ENCODE assay signal across 22 cellular contexts in the genomic region with DNA sequence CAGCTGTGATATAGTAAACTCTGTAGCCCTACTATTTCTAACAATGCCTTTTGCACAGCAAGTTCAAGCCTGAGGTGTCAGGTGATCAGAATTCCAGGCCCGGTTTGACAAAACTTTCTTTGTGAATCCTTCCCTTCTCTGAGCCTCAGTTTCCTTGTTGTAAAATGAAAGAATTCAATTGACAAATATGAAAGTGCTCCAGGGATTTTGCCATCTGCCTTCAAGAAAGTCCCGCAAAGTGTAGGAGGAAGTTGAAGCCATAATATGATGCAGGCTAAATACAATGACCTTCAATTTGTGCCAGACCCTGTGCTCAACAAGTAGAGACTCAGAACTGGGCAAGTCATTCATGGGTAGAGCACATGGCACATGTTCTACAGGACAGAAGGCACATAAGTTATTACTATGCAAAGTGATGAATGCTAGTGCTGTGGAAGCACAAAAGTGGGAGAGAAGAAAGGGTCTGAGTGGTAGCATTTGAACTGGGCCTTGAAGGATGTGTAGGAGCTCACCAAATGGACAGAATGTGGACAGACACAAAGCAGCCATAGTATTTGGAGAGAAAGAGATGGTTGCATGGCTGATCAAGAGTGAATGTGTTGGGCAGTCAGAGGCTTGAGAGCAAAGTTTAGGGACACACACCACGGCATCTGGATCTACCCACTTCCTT. TPM values are rescaled to one million over a fixed set of nuclear protein-coding genes. Genes with fewer than 3 reads are reported as not detected.
DNase-seq lines count a peak whose midpoint lies in the region; ATAC-seq and TF ChIP-seq lines count a peak whose summit lies in the region.
"Had no signal": no experiment of that assay in that cellular context is flagged by ENCODE, and none has a peak within 500 bp of the region (broad histone marks: within the 10 kb centered on the region; RNA-seq: fewer than 3 reads in every experiment).

No MANE protein-coding gene starts in this region.

- POLR2A ChIA-PET in HCT116 (lab: Charles Lee): no interaction called here

- H3K4me1 Mint-ChIP-seq in activated CD8-positive, alpha-beta memory T cell treated with anti-CD3 and anti-CD28 coated beads, Interleukin-2, amount 10 ng/mL, durations not matched to agents 7 days and 5 days: peaks cover 15% of the 10 kb centered on the region
- peaks cover 43% of the 10 kb centered on the region for H3K4me1 Mint-ChIP-seq in activated naive CD8-positive, alpha-beta T cell treated with anti-CD3 and anti-CD28 coated beads, Interleukin-2, amount 50 U/mL, for 24 hours
- H3K4me1 Mint-ChIP-seq in stimulated activated memory B cell treated with anti-CD40 and anti-IgM and Interleukin-4, amounts not matched to agents 10 μg/mL and 1 μg/mL and 100 μg/mL, for 72 hours: peaks cover 78% of the 10 kb centered on the region

- H3K27me3 Mint-ChIP-seq in activated CD8-positive, alpha-beta memory T cell treated with anti-CD3 and anti-CD28 coated beads, Interleukin-2, amount 10 ng/mL, durations not matched to agents 7 days and 5 days: no peaks in the 10 kb centered on the region
- no peaks in the 10 kb centered on the region for H3K27me3 Mint-ChIP-seq in activated naive CD8-positive, alpha-beta T cell treated with anti-CD3 and anti-CD28 coated beads, Interleukin-2, amount 50 U/mL, for 24 hours
- no peaks in the 10 kb centered on the region for H3K27me3 Mint-ChIP-seq in stimulated activated memory B cell treated with anti-CD40 and anti-IgM and Interleukin-4, amounts not matched to agents 10 μg/mL and 1 μg/mL and 100 μg/mL, for 72 hours

- H4K20me1 ChIP-seq in HCT116 (ENCODE audit: insufficient read depth): no peaks in the 10 kb centered on the region

- CTCF ChIA-PET in activated CD8-positive, alpha-beta memory T cell treated with anti-CD3 and anti-CD28 coated beads, Interleukin-2, amount 10 ng/mL, durations not matched to agents 7 days and 5 days (lab: Charles Lee): interaction anchor here (0.6 to 3.1 kb wide), 9 partner anchors 9 to 45 kb away, joined by 3 to 19 read pairs (median 4); no protein-coding TSS in a partner anchor
- CTCF ChIA-PET in HCT116 (lab: Charles Lee): no interaction called here

- no peaks in the 10 kb centered on the region for H3K9me3 ChIP-seq in HCT116 (ENCODE audit: control insufficient read depth in 1 of 2, insufficient read depth in 1 of 2, low read depth in 1 of 2, low read length in 2 of 2)
- H3K9me3 ChIP-seq: gastrocnemius medialis, lower lobe of right lung had no signal

- no peaks in the 10 kb centered on the region for H3K9me3 Mint-ChIP-seq in activated CD8-positive, alpha-beta memory T cell treated with anti-CD3 and anti-CD28 coated beads, Interleukin-2, amount 10 ng/mL, durations not matched to agents 7 days and 5 days (ENCODE audit: low read depth)
- H3K9me3 Mint-ChIP-seq in activated naive CD8-positive, alpha-beta T cell treated with anti-CD3 and anti-CD28 coated beads, Interleukin-2, amount 50 U/mL, for 24 hours: no peaks in the 10 kb centered on the region
- H3K9me3 Mint-ChIP-seq in stimulated activated memory B cell treated with anti-CD40 and anti-IgM and Interleukin-4, amounts not matched to agents 10 μg/mL and 1 μg/mL and 100 μg/mL, for 72 hours: peaks cover 11% of the 10 kb centered on the region

- no peak for TF ChIP-seq POLR2A in HCT116 (IDR thresholded peaks at IDR 0.05; ENCODE audit: borderline replicate concordance, extremely low read depth, insufficient read depth, insufficient read length)

- peak overlapping the region; percentile 16 for H3K27ac Mint-ChIP-seq in activated CD8-positive, alpha-beta memory T cell treated with anti-CD3 and anti-CD28 coated beads, Interleukin-2, amount 10 ng/mL, durations not matched to agents 7 days and 5 days
- H3K27ac Mint-ChIP-seq in activated naive CD8-positive, alpha-beta T cell treated with anti-CD3 and anti-CD28 coated beads, Interleukin-2, amount 50 U/mL, for 24 hours: peak overlapping the region; percentile 57
- peak overlapping the region; percentile 99 for H3K27ac Mint-ChIP-seq in stimulated activated memory B cell treated with anti-CD40 and anti-IgM and Interleukin-4, amounts not matched to agents 10 μg/mL and 1 μg/mL and 100 μg/mL, for 72 hours

- no peaks in the 10 kb centered on the region for H3K27me3 ChIP-seq in HCT116 (ENCODE audit: insufficient read depth, low read length)
- H3K27me3 ChIP-seq: gastrocnemius medialis had no signal

- no TSS peak for BruUV-seq in HCT116 (replicated peaks; lab: Mats Ljungman, UMichigan)

- no peak overlapping the region for H3K9ac ChIP-seq in HCT116 (ENCODE audit: low read length)

- no peak overlapping the region for H3K4me3 ChIP-seq in HCT116 (replicated peaks in 1 of 2; ENCODE audit: low read depth in 1 of 2, low read length in 2 of 2)
- H3K4me3 ChIP-seq: gastrocnemius medialis, lower lobe of right lung, SK-N-MC, smooth muscle cell had no signal

- ATAC-seq in activated CD8-positive, alpha-beta memory T cell treated with anti-CD3 and anti-CD28 coated beads, Interleukin-2, amount 10 ng/mL, durations not matched to agents 7 days and 5 days: peak; percentile 11
- ATAC-seq in HCT116 (0 out of 2 replicates have a peak, but pooled peaks have one; percentile 8), HG03280 (IDR thresholded peaks at IDR 0.05; ENCODE audit: unreplicated experiment) (no peak)
- ATAC-seq in activated naive CD8-positive, alpha-beta T cell treated with anti-CD3 and anti-CD28 coated beads, Interleukin-2, amount 50 U/mL, for 24 hours: no peak
- no peak for ATAC-seq in stimulated activated memory B cell treated with anti-CD40 and anti-IgM and Interleukin-4, amounts not matched to agents 10 μg/mL and 1 μg/mL and 100 μg/mL, for 72 hours

- no peak for TF ChIP-seq RAD21 in HCT116 (IDR thresholded peaks at IDR 0.05; ENCODE audit: low read depth)

- TF ChIP-seq CTCF in HCT116 (IDR thresholded peaks at IDR 0.05 in 2 of 3, conservative IDR thresholded peaks at IDR 0.05 in 1 of 3; ENCODE audit: borderline replicate concordance in 1 of 3, insufficient read depth in 1 of 3, low read depth in 2 of 3, low read length in 2 of 3): no peak

- no peak overlapping the region for H2AFZ ChIP-seq in HCT116 (ENCODE audit: low read depth, low read length, poor library complexity, severe bottlenecking)

- no peaks in the 10 kb centered on the region for H3K4me1 ChIP-seq in HCT116 (ENCODE audit: control insufficient read depth in 1 of 2, insufficient read depth in 2 of 2, low read length in 2 of 2)
- H3K4me1 ChIP-seq: gastrocnemius medialis, lower lobe of right lung had no signal

- no peak overlapping the region for H3K4me2 ChIP-seq in HCT116 (ENCODE audit: low read length)
- H3K4me2 ChIP-seq: smooth muscle cell had no signal

- intact Hi-C loops in HCT116 (cut with micrococcal nuclease): no loop called here

- H3K36me3 Mint-ChIP-seq in activated CD8-positive, alpha-beta memory T cell treated with anti-CD3 and anti-CD28 coated beads, Interleukin-2, amount 10 ng/mL, durations not matched to agents 7 days and 5 days: no peaks in the 10 kb centered on the region
- peaks cover 2% of the 10 kb centered on the region for H3K36me3 Mint-ChIP-seq in activated naive CD8-positive, alpha-beta T cell treated with anti-CD3 and anti-CD28 coated beads, Interleukin-2, amount 50 U/mL, for 24 hours (ENCODE audit: low read depth)
- H3K36me3 Mint-ChIP-seq in stimulated activated memory B cell treated with anti-CD40 and anti-IgM and Interleukin-4, amounts not matched to agents 10 μg/mL and 1 μg/mL and 100 μg/mL, for 72 hours: peaks cover 43% of the 10 kb centered on the region

- DNase-seq in activated CD8-positive, alpha-beta memory T cell treated with anti-CD3 and anti-CD28 coated beads, Interleukin-2, amount 10 ng/mL, durations not matched to agents 7 days and 5 days: no peak
- no peak for DNase-seq in activated CD8-positive, alpha-beta memory T cell treated with anti-CD3 and anti-CD28 coated beads for 24 hours
- DNase-seq in HCT116 (ENCODE audit: low read depth, low spot score) (no peak), cortex of kidney (lab: John Stamatoyannopoulos, UW) (no peak), substantia nigra (lab: John Stamatoyannopoulos, UW) (no peak)
- no peak for DNase-seq in activated naive CD8-positive, alpha-beta T cell treated with anti-CD3 and anti-CD28 coated beads, Interleukin-2, amount 50 U/mL, for 24 hours
- DNase-seq: activated gamma-delta T cell; amniotic stem cell; DMS153; GF-D8; NCI-H2081 treated with DMSO at 0.1 percent for 48 hours; occipital lobe; stimulated activated CD4-positive, alpha-beta T cell treated with anti-CD3 and anti-CD28 coated beads, Interleukin-4, amount 100 ng/mL, for 4 hours had no signal

- H3K27ac ChIP-seq in HCT116 (ENCODE audit: low read depth, low read length) (no peak overlapping the region), substantia nigra (ENCODE audit: low read depth, low read length, poor library complexity, severe bottlenecking) (no peak overlapping the region)
- H3K27ac ChIP-seq: gastrocnemius medialis, lower lobe of right lung, SK-N-MC had no signal

- no peaks in the 10 kb centered on the region for H3K9me2 ChIP-seq in HCT116 (ENCODE audit: insufficient read depth)

- H3K79me2 ChIP-seq in HCT116 (ENCODE audit: insufficient read depth, low read length): no peaks in the 10 kb centered on the region

- RAD21 ChIA-PET in HCT116 (lab: Charles Lee; ENCODE audit: low non-redundant PET in 1 of 2, low total read pairs in 2 of 2, uncharacterized antibody in 2 of 2, unreplicated experiment in 2 of 2): no interaction called here

- H3K36me3 ChIP-seq in HCT116 (ENCODE audit: control insufficient read depth in 1 of 2, insufficient read depth in 2 of 2, low read length in 2 of 2): no peaks in the 10 kb centered on the region
- H3K36me3 ChIP-seq: gastrocnemius medialis, lower lobe of right lung had no signal

- no peak overlapping the region for H3K4me3 Mint-ChIP-seq in activated CD8-positive, alpha-beta memory T cell treated with anti-CD3 and anti-CD28 coated beads, Interleukin-2, amount 10 ng/mL, durations not matched to agents 7 days and 5 days
- H3K4me3 Mint-ChIP-seq in activated naive CD8-positive, alpha-beta T cell treated with anti-CD3 and anti-CD28 coated beads, Interleukin-2, amount 50 U/mL, for 24 hours: no peak overlapping the region
- H3K4me3 Mint-ChIP-seq in stimulated activated memory B cell treated with anti-CD40 and anti-IgM and Interleukin-4, amounts not matched to agents 10 μg/mL and 1 μg/mL and 100 μg/mL, for 72 hours: peak overlapping the region; percentile 25

TF ChIP-seq in HCT116, 20 proteins besides CTCF, POLR2A, EP300 and RAD21 (continues in another document):
- TF ChIP-seq CBX3 (IDR thresholded peaks at IDR 0.05; ENCODE audit: low read depth) (no peak), POLR2AphosphoS5 (IDR thresholded peaks at IDR 0.05; ENCODE audit: low read depth, low read length) (no peak)

RNA-seq across cellular contexts. Expression of gene SCIMP, which starts 2.3 kb away (rescaled TPM):
- not detected for total RNA-seq in activated CD8-positive, alpha-beta memory T cell treated with anti-CD3 and anti-CD28 coated beads, Interleukin-2, amount 10 ng/mL, durations not matched to agents 7 days and 5 days
- total RNA-seq in HCT116 (2021; ENCODE audit: unreplicated experiment): not detected
- 0.02 and 0.17 TPM in 2 replicates for polyA plus RNA-seq in HCT116 (2012)
- total RNA-seq: RPMI7951, smooth muscle cell had no signal
- polyA plus RNA-seq: BJ, keratinocyte had no signal

RNA-seq across cellular contexts. Expression of gene RABEP1, which starts 45.1 kb away (rescaled TPM):
- total RNA-seq in activated CD8-positive, alpha-beta memory T cell treated with anti-CD3 and anti-CD28 coated beads, Interleukin-2, amount 10 ng/mL, durations not matched to agents 7 days and 5 days: 10 to 100 TPM; 35.1 to 38.0 TPM
- total RNA-seq in HCT116 (2021; ENCODE audit: unreplicated experiment): 38.5 TPM
- 13.9 and 19.5 TPM in 2 replicates for polyA plus RNA-seq in HCT116 (2012)

RNA-seq across cellular contexts. Expression of gene ZNF594, which starts 45.3 kb away (rescaled TPM):
- 10 to 100 TPM; 10.5 to 11.3 TPM for total RNA-seq in activated CD8-positive, alpha-beta memory T cell treated with anti-CD3 and anti-CD28 coated beads, Interleukin-2, amount 10 ng/mL, durations not matched to agents 7 days and 5 days
- 8.3 TPM for total RNA-seq in HCT116 (2021; ENCODE audit: unreplicated experiment)
- polyA plus RNA-seq in HCT116 (2012): 0.76 and 1.5 TPM in 2 replicates

Comparison
In these comparisons a context has a peak if more than half of its experiments do, and no peak if none do; other contexts are left out.
1. ATAC-seq: peak in activated CD8-positive, alpha-beta memory T cell treated with anti-CD3 and anti-CD28 coated beads, Interleukin-2, amount 10 ng/mL, durations not matched to agents 7 days and 5 days (single experiment) and HCT116 (single experiment); none in activated naive CD8-positive, alpha-beta T cell treated with anti-CD3 and anti-CD28 coated beads, Interleukin-2, amount 50 U/mL, for 24 hours (single experiment), stimulated activated memory B cell treated with anti-CD40 and anti-IgM and Interleukin-4, amounts not matched to agents 10 μg/mL and 1 μg/mL and 100 μg/mL, for 72 hours (single experiment) and HG03280 (single experiment).
2. H3K27ac Mint-ChIP-seq: peak in every context shown above with its lines; median percentile 99 in stimulated activated memory B cell treated with anti-CD40 and anti-IgM and Interleukin-4, amounts not matched to agents 10 μg/mL and 1 μg/mL and 100 μg/mL, for 72 hours; 57 in activated naive CD8-positive, alpha-beta T cell treated with anti-CD3 and anti-CD28 coated beads, Interleukin-2, amount 50 U/mL, for 24 hours; 16 in activated CD8-positive, alpha-beta memory T cell treated with anti-CD3 and anti-CD28 coated beads, Interleukin-2, amount 10 ng/mL, durations not matched to agents 7 days and 5 days.